14 cellular contexts compared by ENCODE assay signal in genomic region chr15:101028321-101028720, GRCh38.
"Had no signal": no experiment of that assay in that cellular context is flagged by ENCODE, and none has a peak within 500 bp of the region (broad histone marks: within the 10 kb centered on the region; RNA-seq: fewer than 3 reads in every experiment).

No MANE protein-coding gene starts in this region.

- H3K9me3 ChIP-seq: breast epithelium, SJSA1, tibial nerve had no signal

- H3K4me3 Mint-ChIP-seq: activated CD4-positive, alpha-beta memory T cell treated with anti-CD3 and anti-CD28 coated beads, Interleukin-2, amount 10 ng/mL, durations not matched to agents 7 days and 5 days; activated CD4-positive, alpha-beta T cell treated with anti-CD3 and anti-CD28 coated beads for 36 hours; activated naive CD8-positive, alpha-beta T cell treated with anti-CD3 and anti-CD28 coated beads, Interleukin-2, amount 10 ng/mL, durations not matched to agents 7 days and 5 days; stimulated activated effector memory CD8-positive, alpha-beta T cell treated with anti-CD3 and anti-CD28 coated beads, Interleukin-12 subunit alpha, Interleukin-12 subunit beta, amount 100 ng/mL, for 72 hours; T-helper 2 cell treated with Interferon-gamma antibody and Interleukin-4, amounts not matched to agents 5 μg/mL and 100 μg/mL, for 36 hours had no signal

- H3K79me2 ChIP-seq: parathyroid adenoma had no signal

- H3K27me3 ChIP-seq: breast epithelium, SJSA1, tibial nerve had no signal

- H3K4me3 ChIP-seq: breast epithelium, SJSA1, skin epidermis, tibial nerve had no signal

- H3K27ac ChIP-seq: breast epithelium, parathyroid adenoma, SJSA1, skin epidermis, tibial nerve had no signal

- H3K4me1 Mint-ChIP-seq: activated CD4-positive, alpha-beta memory T cell treated with anti-CD3 and anti-CD28 coated beads, Interleukin-2, amount 10 ng/mL, durations not matched to agents 7 days and 5 days; activated CD4-positive, alpha-beta T cell treated with anti-CD3 and anti-CD28 coated beads for 36 hours had no signal

- H2AFZ ChIP-seq: parathyroid adenoma had no signal

- H3K9me3 Mint-ChIP-seq: activated CD4-positive, alpha-beta memory T cell treated with anti-CD3 and anti-CD28 coated beads, Interleukin-2, amount 10 ng/mL, durations not matched to agents 7 days and 5 days; activated naive CD8-positive, alpha-beta T cell treated with anti-CD3 and anti-CD28 coated beads, Interleukin-2, amount 10 ng/mL, durations not matched to agents 7 days and 5 days; stimulated activated effector memory CD8-positive, alpha-beta T cell treated with anti-CD3 and anti-CD28 coated beads, Interleukin-12 subunit alpha, Interleukin-12 subunit beta, amount 100 ng/mL, for 72 hours; T-helper 2 cell treated with Interferon-gamma antibody and Interleukin-4, amounts not matched to agents 5 μg/mL and 100 μg/mL, for 36 hours had no signal

- H3K4me1 ChIP-seq: breast epithelium, parathyroid adenoma had no signal

- H3K36me3 Mint-ChIP-seq: activated naive CD8-positive, alpha-beta T cell treated with anti-CD3 and anti-CD28 coated beads, Interleukin-2, amount 10 ng/mL, durations not matched to agents 7 days and 5 days; stimulated activated effector memory CD8-positive, alpha-beta T cell treated with anti-CD3 and anti-CD28 coated beads, Interleukin-12 subunit alpha, Interleukin-12 subunit beta, amount 100 ng/mL, for 72 hours had no signal

- H3K36me3 ChIP-seq: breast epithelium had no signal

- ATAC-seq: activated CD4-positive, alpha-beta T cell treated with anti-CD3 and anti-CD28 coated beads for 36 hours; stimulated activated effector memory CD8-positive, alpha-beta T cell treated with anti-CD3 and anti-CD28 coated beads, Interleukin-12 subunit alpha, Interleukin-12 subunit beta, amount 100 ng/mL, for 72 hours had no signal

- DNase-seq: activated CD4-positive, alpha-beta T cell treated with anti-CD3 and anti-CD28 coated beads for 36 hours; activated gamma-delta T cell; activated naive CD8-positive, alpha-beta T cell treated with anti-CD3 and anti-CD28 coated beads, Interleukin-2, amount 10 ng/mL, durations not matched to agents 7 days and 5 days; anterior cingulate cortex; effector CD8-positive, alpha-beta T cell; SW 1271 had no signal

- H3K27ac Mint-ChIP-seq: activated CD4-positive, alpha-beta memory T cell treated with anti-CD3 and anti-CD28 coated beads, Interleukin-2, amount 10 ng/mL, durations not matched to agents 7 days and 5 days; activated CD4-positive, alpha-beta T cell treated with anti-CD3 and anti-CD28 coated beads for 36 hours; activated naive CD8-positive, alpha-beta T cell treated with anti-CD3 and anti-CD28 coated beads, Interleukin-2, amount 10 ng/mL, durations not matched to agents 7 days and 5 days; stimulated activated effector memory CD8-positive, alpha-beta T cell treated with anti-CD3 and anti-CD28 coated beads, Interleukin-12 subunit alpha, Interleukin-12 subunit beta, amount 100 ng/mL, for 72 hours; T-helper 2 cell treated with Interferon-gamma antibody and Interleukin-4, amounts not matched to agents 5 μg/mL and 100 μg/mL, for 36 hours had no signal

- H3K9ac ChIP-seq: parathyroid adenoma had no signal
